6 cellular contexts compared by ENCODE assay signal in the genomic region with DNA sequence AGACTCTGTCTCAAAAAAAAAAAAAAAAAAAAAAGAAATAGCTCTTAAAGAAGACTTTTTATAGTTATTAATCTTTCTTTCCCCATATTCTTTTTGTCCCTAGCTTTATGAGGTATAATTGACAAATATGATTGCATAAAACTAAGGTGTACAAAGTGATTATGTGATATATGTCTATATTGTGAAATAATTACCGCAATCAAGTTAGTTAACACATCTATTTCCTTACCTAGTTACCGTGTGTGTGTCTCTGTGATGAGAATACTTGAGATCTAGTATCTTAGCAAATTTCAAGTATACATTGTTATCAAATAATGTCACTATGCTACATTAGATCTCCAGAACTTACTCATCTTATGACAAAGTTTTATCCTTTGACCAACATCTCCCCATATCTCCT.
"Had no signal": no experiment of that assay in that cellular context is flagged by ENCODE, and none has a peak within 500 bp of the region (broad histone marks: within the 10 kb centered on the region; RNA-seq: fewer than 3 reads in every experiment).

No MANE protein-coding gene starts in this region.

- FAIRE-seq: HTR-8/SVneo had no signal

- H3K4me3 Mint-ChIP-seq: IgD-negative memory B cell had no signal

- H3K9ac ChIP-seq: KMS-11 had no signal

- H3K36me3 Mint-ChIP-seq: IgD-negative memory B cell had no signal

- DNase-seq: KBM-7, KG1 had no signal

- H3K4me2 ChIP-seq: KMS-11 had no signal

- H3K27me3 Mint-ChIP-seq: IgD-negative memory B cell had no signal

- H3K4me1 Mint-ChIP-seq: IgD-negative memory B cell had no signal

- H3K27ac ChIP-seq: HL-60, KMS-11 had no signal

- H3K27ac Mint-ChIP-seq: IgD-negative memory B cell had no signal
